Comparison of ENCODE assay signal across 1 cellular context in genomic region chr12:124871297-124871696, GRCh38.
A peak's percentile ranks its signal among the peaks of the same experiment; 100 is the strongest.
TF ChIP-seq lines count a peak whose summit lies in the region.

No MANE protein-coding gene starts in this region.

TF ChIP-seq in H1, 55 proteins besides CTCF, POLR2A, EP300 and RAD21:
- TF ChIP-seq TEAD4 (IDR thresholded peaks at IDR 0.05; ENCODE audit: low read depth, low read length) (peak; percentile 72), CHD7 (IDR thresholded peaks at IDR 0.05; ENCODE audit: insufficient replicate concordance, low read length) (no peak)
